ENCODE assay signal across 3 cellular contexts in the genomic region with DNA sequence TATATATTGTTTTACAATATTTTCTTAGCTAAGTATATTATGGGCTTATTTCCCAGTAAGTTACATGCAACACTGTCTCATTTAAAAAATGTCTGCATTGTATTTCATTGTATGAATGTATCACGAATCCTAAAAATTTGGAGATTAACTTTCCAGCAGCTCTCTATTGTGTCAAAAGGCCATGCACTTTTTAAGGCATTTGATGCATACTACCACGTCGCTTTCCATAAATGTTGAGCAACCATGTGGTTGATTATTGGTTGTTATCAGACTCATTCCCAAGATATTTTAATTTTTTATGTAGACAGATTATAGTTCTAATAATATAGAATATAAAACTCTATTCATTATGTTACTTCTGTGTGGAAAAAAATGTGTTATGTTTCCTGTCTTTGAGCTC.
"Had no signal": no experiment of that assay in that cellular context is flagged by ENCODE, and none has a peak within 500 bp of the region (broad histone marks: within the 10 kb centered on the region; RNA-seq: fewer than 3 reads in every experiment).

No MANE protein-coding gene starts in this region.

- DNase-seq: GDM1, GF-D8 had no signal

- H3K4me3 ChIP-seq: GM12878 had no signal

- ATAC-seq: GM12878 had no signal
